Comparison of ENCODE assay signal across 8 cellular contexts in genomic region chr10:73625884-73626753, GRCh38. TPM values are rescaled to one million over a fixed set of nuclear protein-coding genes. Genes with fewer than 3 reads are reported as not detected.
A peak's percentile ranks its signal among the peaks of the same experiment; 100 is the strongest.
DNase-seq lines count a peak whose midpoint lies in the region; ATAC-seq and TF ChIP-seq lines count a peak whose summit lies in the region.

No MANE protein-coding gene starts in this region.

- no peak for TF ChIP-seq CTCF in OCI-LY1 (IDR thresholded peaks at IDR 0.05; ENCODE audit: low read length)

- H3K9me2 ChIP-seq in OCI-LY1 (ENCODE audit: low read depth, low read length), result no peaks in the 10 kb centered on the region

- H3K9me3 ChIP-seq in OCI-LY1 (ENCODE audit: low read length) (no peaks in the 10 kb centered on the region), mononuclear cell (ENCODE audit: low read depth, low read length) (no peaks in the 10 kb centered on the region)

- no peaks in the 10 kb centered on the region for H3K79me2 ChIP-seq in OCI-LY1 (ENCODE audit: insufficient read depth, low read length)

- peak overlapping the region; percentile 90 for H3K4me3 ChIP-seq in OCI-LY1 (ENCODE audit: low read depth, low read length, poor library complexity, severe bottlenecking)
- peak overlapping the region; percentile 88 for H3K4me3 ChIP-seq in mononuclear cell (ENCODE audit: low read length)

- no peaks in the 10 kb centered on the region for H3K36me3 ChIP-seq in OCI-LY1 (ENCODE audit: insufficient read depth, low read length)

- H2AFZ ChIP-seq in OCI-LY1 (ENCODE audit: low read length), result no peak overlapping the region

- peaks cover 25% of the 10 kb centered on the region for H3K4me1 ChIP-seq in OCI-LY1 (ENCODE audit: insufficient read depth, low read length, severe bottlenecking)
- H3K4me1 ChIP-seq in mononuclear cell (ENCODE audit: insufficient read depth, low read length), result peaks cover 17% of the 10 kb centered on the region

- peak overlapping the region; percentile 66 for H3K27ac ChIP-seq in OCI-LY1 (ENCODE audit: low read depth, low read length, poor library complexity, severe bottlenecking)
- peak overlapping the region; percentile 61 for H3K27ac ChIP-seq in epithelial cell of prostate

- H3F3A ChIP-seq in OCI-LY1 (ENCODE audit: insufficient read depth, low read length), result no peaks in the 10 kb centered on the region

- no peaks in the 10 kb centered on the region for H4K20me1 ChIP-seq in OCI-LY1 (ENCODE audit: insufficient read depth, low read length)

- no peaks in the 10 kb centered on the region for H3K27me3 ChIP-seq in OCI-LY1 (ENCODE audit: insufficient read depth, low read length)
- no peaks in the 10 kb centered on the region for H3K27me3 ChIP-seq in mononuclear cell (ENCODE audit: insufficient read depth, low read length)

- ATAC-seq in GM21526 (IDR thresholded peaks at IDR 0.05; ENCODE audit: low FRiP score, unreplicated experiment), result peak; percentile 95

- H3K4me2 ChIP-seq in OCI-LY1 (ENCODE audit: low read length), result peak overlapping the region; percentile 88

- peak overlapping the region; percentile 90 for H3K9ac ChIP-seq in OCI-LY1 (ENCODE audit: low read length)

- peak; percentile 98 for DNase-seq in DMS 273 (lab: John Stamatoyannopoulos, UW; ENCODE audit: unreplicated experiment)
- peak; percentile 79 for DNase-seq in HuH-7 (ENCODE audit: low spot score)
- peak; percentile 88 for DNase-seq in activated T-cell treated with anti-CD3 and anti-CD28 coated beads for 24 hours (ENCODE audit: low read depth)
- peak; percentile 89 for DNase-seq in epithelial cell of prostate (ENCODE audit: low read depth, low spot score)
- peak; percentile 80 to 87 for DNase-seq in stimulated activated CD8-positive, alpha-beta memory T cell treated with anti-CD3 and anti-CD28 coated beads, Interleukin-2, amount 100 ng/mL, for 48 hours (ENCODE audit: low read depth in 2 of 2)

RNA-seq across cellular contexts. Expression of gene MYOZ1, which starts 15.2 kb away (rescaled TPM):
- not detected for total RNA-seq in mononuclear cell

RNA-seq across cellular contexts. Expression of gene SYNPO2L, which starts 29.7 kb away (rescaled TPM):
- total RNA-seq in mononuclear cell, result 0.10 TPM

RNA-seq across cellular contexts. Expression of gene USP54, which starts 35.0 kb away (rescaled TPM):
- 1.8 TPM for total RNA-seq in mononuclear cell

Comparison
In these comparisons a context has a peak if more than half of its experiments do, and no peak if none do; other contexts are left out.
1. Peak in every context shown above with its lines: DNase-seq, ATAC-seq, H3K4me3 ChIP-seq and H3K27ac ChIP-seq.